ENCODE assay signal across 26 cellular contexts in genomic region chr1:171699526-171699925, GRCh38. TPM values are rescaled to one million over a fixed set of nuclear protein-coding genes. Genes with fewer than 3 reads are reported as not detected.
DNase-seq lines count a peak whose midpoint lies in the region; ATAC-seq and TF ChIP-seq lines count a peak whose summit lies in the region.
"Had no signal": no experiment of that assay in that cellular context is flagged by ENCODE, and none has a peak within 500 bp of the region (broad histone marks: within the 10 kb centered on the region; RNA-seq: fewer than 3 reads in every experiment).

No MANE protein-coding gene starts in this region.

- H3K36me3 ChIP-seq in mammary epithelial cell (ENCODE audit: insufficient read depth, low read length) = no peaks in the 10 kb centered on the region
- H3K36me3 ChIP-seq: SJCRH30 had no signal

- H3K27ac ChIP-seq in mammary epithelial cell (ENCODE audit: insufficient read depth, low read depth, low read length) = no peak overlapping the region
- H3K27ac ChIP-seq: 22Rv1, BLaER1, SJCRH30 had no signal

- H3K9ac ChIP-seq in mammary epithelial cell (ENCODE audit: insufficient read depth, low read length) = no peak overlapping the region
- H3K9ac ChIP-seq: BLaER1 had no signal

- no peaks in the 10 kb centered on the region for H3K4me1 ChIP-seq in mammary epithelial cell (ENCODE audit: insufficient read depth, low read length)
- H3K4me1 ChIP-seq: BLaER1, SJCRH30 had no signal

- no peak for TF ChIP-seq CTCF in MCF 10A (IDR thresholded peaks at IDR 0.05; ENCODE audit: unreplicated experiment)
- TF ChIP-seq CTCF in mammary epithelial cell (conservative IDR thresholded peaks at IDR 0.05 in 1 of 2, IDR thresholded peaks at IDR 0.05 in 1 of 2; ENCODE audit: extremely low read depth in 1 of 2, insufficient read depth in 1 of 2, low read depth in 1 of 2, low read length in 2 of 2) = no peak
- no peak for TF ChIP-seq CTCF in natural killer cell (IDR thresholded peaks at IDR 0.05)

- no peaks in the 10 kb centered on the region for H4K20me1 ChIP-seq in mammary epithelial cell (ENCODE audit: insufficient read depth, low read length)
- H4K20me1 ChIP-seq: BLaER1 had no signal

- H3K4me1 Mint-ChIP-seq in MCF 10A (ENCODE audit: insufficient read depth, unreplicated experiment) (no peaks in the 10 kb centered on the region), natural killer cell (no peaks in the 10 kb centered on the region)
- H3K4me1 Mint-ChIP-seq in activated naive CD4-positive, alpha-beta T cell treated with anti-CD3 and anti-CD28 coated beads for 36 hours (ENCODE audit: low read depth) = no peaks in the 10 kb centered on the region

- H3K36me3 Mint-ChIP-seq in MCF 10A (ENCODE audit: insufficient read depth, unreplicated experiment) (peaks cover 15% of the 10 kb centered on the region), natural killer cell (peaks cover 7% of the 10 kb centered on the region)
- H3K36me3 Mint-ChIP-seq in activated naive CD4-positive, alpha-beta T cell treated with anti-CD3 and anti-CD28 coated beads for 36 hours (ENCODE audit: low read depth) = peaks cover 23% of the 10 kb centered on the region

- no TSS peak for BruUV-seq in MCF 10A (replicated peaks; lab: Mats Ljungman, UMichigan)
- no TSS peak for BruUV-seq in mammary epithelial cell (replicated peaks; lab: Mats Ljungman, UMichigan)

- H3K4me3 ChIP-seq in mammary epithelial cell (replicated peaks in 1 of 3; ENCODE audit: insufficient read depth in 1 of 3, low read depth in 2 of 3, low read length in 3 of 3) = no peak overlapping the region
- H3K4me3 ChIP-seq: BLaER1, GM12878, SJCRH30 had no signal

- H3K4me3 Mint-ChIP-seq in MCF 10A (ENCODE audit: unreplicated experiment) (no peak overlapping the region), natural killer cell (no peak overlapping the region)
- H3K4me3 Mint-ChIP-seq in activated naive CD4-positive, alpha-beta T cell treated with anti-CD3 and anti-CD28 coated beads for 36 hours = no peak overlapping the region
- H3K4me3 Mint-ChIP-seq: CD4-positive, alpha-beta T cell; HFFc6 had no signal

- in situ Hi-C loops in mammary epithelial cell (cut with MboI; ENCODE audit: low sequenced_read_pairs in 2 of 2) = no loop called here

- H3K4me2 ChIP-seq in mammary epithelial cell (ENCODE audit: insufficient read depth, low read depth, low read length) = no peak overlapping the region
- H3K4me2 ChIP-seq: BLaER1 had no signal

- ATAC-seq in natural killer cell (no peak), GM18873 (IDR thresholded peaks at IDR 0.05; ENCODE audit: low FRiP score, unreplicated experiment) (no peak)
- ATAC-seq: GM12878 had no signal

- peak overlapping the region; percentile 21 for H3K27ac Mint-ChIP-seq in MCF 10A (ENCODE audit: low read depth, unreplicated experiment)
- no peak overlapping the region for H3K27ac Mint-ChIP-seq in natural killer cell
- no peak overlapping the region for H3K27ac Mint-ChIP-seq in activated naive CD4-positive, alpha-beta T cell treated with anti-CD3 and anti-CD28 coated beads for 36 hours
- H3K27ac Mint-ChIP-seq: CD4-positive, alpha-beta T cell; HFFc6 had no signal

- no peak overlapping the region for H2AFZ ChIP-seq in mammary epithelial cell (ENCODE audit: low read depth, low read length)

- 83% methylated on average over 2 of the region's 2 CpGs for WGBS in mammary epithelial cell (ENCODE audit: low coverage, missing lambda C conversion rate)

- H3K27me3 Mint-ChIP-seq in MCF 10A (ENCODE audit: insufficient read depth, unreplicated experiment) (no peaks in the 10 kb centered on the region), natural killer cell (ENCODE audit: low read depth in 2 of 2) (no peaks in the 10 kb centered on the region)
- H3K27me3 Mint-ChIP-seq in activated naive CD4-positive, alpha-beta T cell treated with anti-CD3 and anti-CD28 coated beads for 36 hours (ENCODE audit: low read depth) = no peaks in the 10 kb centered on the region
- H3K27me3 Mint-ChIP-seq: CD4-positive, alpha-beta T cell had no signal

- no peaks in the 10 kb centered on the region for H3K27me3 ChIP-seq in mammary epithelial cell (ENCODE audit: insufficient read depth, low read length)
- H3K27me3 ChIP-seq: BLaER1, SJCRH30 had no signal

- dilution Hi-C loops in mammary epithelial cell (cut with HindIII; ENCODE audit: low sequenced_read_pairs) = no loop called here

- no peaks in the 10 kb centered on the region for H3K79me2 ChIP-seq in mammary epithelial cell (ENCODE audit: insufficient read depth, low read length)

- H3K9me3 Mint-ChIP-seq in MCF 10A (ENCODE audit: unreplicated experiment) (peaks cover 23% of the 10 kb centered on the region), natural killer cell (peaks cover 5 to 10% of the 10 kb centered on the region in 2 donors)
- peaks cover 18% of the 10 kb centered on the region for H3K9me3 Mint-ChIP-seq in activated naive CD4-positive, alpha-beta T cell treated with anti-CD3 and anti-CD28 coated beads for 36 hours

- POLR2A ChIA-PET in MCF 10A (lab: Yijun Ruan, JAX) = no interaction called here

- DNase-seq in MCF 10A (ENCODE audit: unreplicated experiment) (no peak), mammary epithelial cell (no peak), kidney tubule cell (ENCODE audit: low spot score) (peak; percentile 4), non-pigmented ciliary epithelial cell (ENCODE audit: low read depth) (peak; percentile 19), natural killer cell (no peak), NCI-H1694 treated with DMSO at 0.1 percent for 48 hours (lab: John Stamatoyannopoulos, UW) (no peak)
- DNase-seq in activated naive CD4-positive, alpha-beta T cell treated with anti-CD3 and anti-CD28 coated beads for 36 hours = no peak
- DNase-seq: ACHN; CD4-positive, alpha-beta T cell; DND-41; H7; HFFc6; MM.1S; NCI-H1048; NCI-H1417 treated with DMSO at 0.1 percent for 48 hours; NCI-H187 treated with DMSO at 0.1 percent for 48 hours; NCI-H2107; NCI-H446 treated with DMSO at 0.1 percent for 48 hours; NCI-H526 treated with DMSO at 0.1 percent for 48 hours; OCI-M1 had no signal

- H3K9me3 ChIP-seq in mammary epithelial cell (replicated peaks; ENCODE audit: insufficient read depth, low read length) = no peaks in the 10 kb centered on the region
- H3K9me3 ChIP-seq: SJCRH30 had no signal

- intact Hi-C loops in MCF 10A (cut with micrococcal nuclease) = no loop called here
- intact Hi-C loops in mammary epithelial cell (cut with micrococcal nuclease) = no loop called here
- intact Hi-C loops in natural killer cell (cut with micrococcal nuclease) = no loop called here
- intact Hi-C loops in activated naive CD4-positive, alpha-beta T cell treated with anti-CD3 and anti-CD28 coated beads for 36 hours (cut with micrococcal nuclease) = no loop called here

- CTCF ChIA-PET in MCF 10A (lab: Yijun Ruan, JAX) = no interaction called here
- CTCF ChIA-PET in mammary epithelial cell (lab: Charles Lee; ENCODE audit: low non-redundant PET) = no interaction called here
- CTCF ChIA-PET in activated naive CD4-positive, alpha-beta T cell treated with anti-CD3 and anti-CD28 coated beads for 36 hours (lab: Charles Lee) = no interaction called here

RNA-seq across cellular contexts. Expression of gene VAMP4, which starts 42.3 kb away (rescaled TPM):
- total RNA-seq in MCF 10A (2022) = 20.2 and 21.1 TPM in 2 replicates
- total RNA-seq in mammary epithelial cell = 10 to 100 TPM in 1 of 2 donors, 1 to 10 TPM in 1; 6.7 to 13.8 TPM
- 2.7 TPM for polyA plus RNA-seq in mammary epithelial cell
- polyA minus RNA-seq in mammary epithelial cell = 3.4 TPM
- 10 to 100 TPM; 17.5 to 24.2 (median 20.7) TPM for total RNA-seq in natural killer cell
- 10 to 100 TPM; 10.5 to 10.9 TPM for total RNA-seq in activated naive CD4-positive, alpha-beta T cell treated with anti-CD3 and anti-CD28 coated beads for 36 hours

RNA-seq across cellular contexts. Expression of gene MYOC, which starts 47.0 kb away (rescaled TPM):
- total RNA-seq in MCF 10A (2022) (not detected in 2 replicates), mammary epithelial cell (not detected), natural killer cell (not detected)
- polyA plus RNA-seq in mammary epithelial cell = not detected
- not detected for polyA minus RNA-seq in mammary epithelial cell
- not detected for total RNA-seq in activated naive CD4-positive, alpha-beta T cell treated with anti-CD3 and anti-CD28 coated beads for 36 hours
- total RNA-seq: CD4-positive, alpha-beta T cell; GM12878; H7; LHCN-M2; SJCRH30 had no signal
- polyA plus RNA-seq: GM12878 had no signal

Comparison
In these comparisons a context has a peak if more than half of its experiments do, and no peak if none do; other contexts are left out.
1. DNase-seq: peak in kidney tubule cell (single experiment) and non-pigmented ciliary epithelial cell (single experiment); none in MCF 10A (single experiment), mammary epithelial cell (single experiment), natural killer cell (single experiment), NCI-H1694 treated with DMSO at 0.1 percent for 48 hours (single experiment) and activated naive CD4-positive, alpha-beta T cell treated with anti-CD3 and anti-CD28 coated beads for 36 hours (single experiment).